Comparison of ENCODE assay signal across 8 cellular contexts in the genomic region with DNA sequence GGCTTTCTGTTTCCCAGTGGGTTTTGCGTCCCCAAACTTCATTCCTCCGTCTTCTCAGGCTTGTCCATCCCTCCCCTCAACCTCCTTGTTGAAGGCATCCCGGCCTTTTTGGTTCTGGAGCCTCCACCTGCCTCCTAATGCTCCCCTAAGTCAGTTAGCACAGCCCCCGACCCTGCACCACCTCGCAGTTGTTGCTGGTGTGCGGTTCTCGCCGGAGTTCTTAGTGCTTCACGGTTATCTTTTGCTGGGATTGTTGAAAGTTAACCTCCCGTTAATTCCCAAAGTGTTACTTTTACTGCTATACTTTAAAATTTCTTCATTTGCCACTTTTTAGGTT. TPM values are rescaled to one million over a fixed set of nuclear protein-coding genes. Genes with fewer than 3 reads are reported as not detected.
DNase-seq lines count a peak whose midpoint lies in the region; ATAC-seq, FAIRE-seq and TF ChIP-seq lines count a peak whose summit lies in the region.

No MANE protein-coding gene starts in this region.

- H3K27me3 Mint-ChIP-seq in WTC11 (ENCODE audit: low read depth), result peaks cover 36% of the 10 kb centered on the region

- FAIRE-seq in small intestine (lab: Jason Lieb, UNC), result no peak

- peak overlapping the region; percentile 83 to 96 for H3K27ac ChIP-seq in small intestine (ENCODE audit: low read depth in 1 of 2, low read length in 1 of 2)

- DNase-seq in WTC11 (ENCODE audit: low spot score), result no peak
- DNase-seq in left cardiac atrium, result no peak
- DNase-seq in small intestine, result no peak
- no peak for DNase-seq in DMS114 treated with DMSO at 0.1 percent for 48 hours (lab: John Stamatoyannopoulos, UW; ENCODE audit: unreplicated experiment)
- no peak for DNase-seq in occipital lobe (lab: John Stamatoyannopoulos, UW)
- no peak for DNase-seq in ureter (ENCODE audit: low spot score)

- H3K4me3 Mint-ChIP-seq in WTC11, result peak overlapping the region; percentile 91

- peaks cover 2 to 6% of the 10 kb centered on the region in 2 donors for H3K4me1 ChIP-seq in small intestine (ENCODE audit: control insufficient read depth in 2 of 2, insufficient read depth in 1 of 2, low read depth in 1 of 2, low read length in 1 of 2)

- 5 to 9% (median 6%) methylated on average over 10 of the region's 10 CpGs for WGBS in small intestine, 3 donors

- CTCF ChIA-PET in WTC11 (lab: Charles Lee), result interaction anchor here (1.2 kb wide), 1 partner anchor 107 kb away, joined by 4 read pairs; no protein-coding TSS in a partner anchor

- H3K36me3 ChIP-seq in small intestine (ENCODE audit: control insufficient read depth in 2 of 2, insufficient read depth in 2 of 2, low read length in 2 of 2), result peaks cover 0 to 2% of the 10 kb centered on the region in 2 donors

- peaks cover 23% of the 10 kb centered on the region for H3K36me3 Mint-ChIP-seq in WTC11

- H3K4me3 ChIP-seq in small intestine (ENCODE audit: low read depth in 1 of 2, low read length in 2 of 2), result peak overlapping the region; percentile 82 to 88

- no peaks in the 10 kb centered on the region for H3K27me3 ChIP-seq in small intestine (ENCODE audit: control insufficient read depth in 2 of 2, insufficient read depth in 2 of 2, low read length in 2 of 2)

- POLR2A ChIA-PET in WTC11 (lab: Charles Lee), result no interaction called here

- H3K27ac Mint-ChIP-seq in WTC11, result no peak overlapping the region

- intact Hi-C loops in left cardiac atrium (cut with DNase I), result loop anchor here in 1 of 2 donors (2.0 kb wide), 1 partner anchor 107 kb away; no protein-coding TSS in a partner anchor

- peaks cover 19% of the 10 kb centered on the region for H3K9me3 Mint-ChIP-seq in WTC11

- no peak for TF ChIP-seq CTCF in WTC11 (IDR thresholded peaks at IDR 0.05)

- ATAC-seq in GM19025 (IDR thresholded peaks at IDR 0.05; ENCODE audit: low read depth, unreplicated experiment) (peak; percentile 11), HG02884 (IDR thresholded peaks at IDR 0.05; ENCODE audit: unreplicated experiment) (peak; percentile 19), WTC11 (peak; percentile 29), left cardiac atrium (peak; percentile 21 to 31)

- H3K9me3 ChIP-seq in small intestine (ENCODE audit: control insufficient read depth, low read depth), result no peaks in the 10 kb centered on the region

- peaks cover 10% of the 10 kb centered on the region for H3K4me1 Mint-ChIP-seq in WTC11

TF ChIP-seq in WTC11, 78 proteins besides CTCF, POLR2A, EP300 and RAD21:
- no peak for TF ChIP-seq TP53 (CRISPR knock-in tag; IDR thresholded peaks at IDR 0.05)
- TF ChIP-seq, protein P1, sequence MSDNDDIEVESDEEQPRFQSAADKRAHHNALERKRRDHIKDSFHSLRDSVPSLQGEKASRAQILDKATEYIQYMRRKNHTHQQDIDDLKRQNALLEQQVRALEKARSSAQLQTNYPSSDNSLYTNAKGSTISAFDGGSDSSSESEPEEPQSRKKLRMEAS (CRISPR knock-in tag; IDR thresholded peaks at IDR 0.05), result no peak
- TF ChIP-seq MYBL2 (CRISPR knock-in tag; IDR thresholded peaks at IDR 0.05), result 0 out of 2 replicates have a peak, but pooled peaks have one; percentile 1
- TF ChIP-seq, protein P2, sequence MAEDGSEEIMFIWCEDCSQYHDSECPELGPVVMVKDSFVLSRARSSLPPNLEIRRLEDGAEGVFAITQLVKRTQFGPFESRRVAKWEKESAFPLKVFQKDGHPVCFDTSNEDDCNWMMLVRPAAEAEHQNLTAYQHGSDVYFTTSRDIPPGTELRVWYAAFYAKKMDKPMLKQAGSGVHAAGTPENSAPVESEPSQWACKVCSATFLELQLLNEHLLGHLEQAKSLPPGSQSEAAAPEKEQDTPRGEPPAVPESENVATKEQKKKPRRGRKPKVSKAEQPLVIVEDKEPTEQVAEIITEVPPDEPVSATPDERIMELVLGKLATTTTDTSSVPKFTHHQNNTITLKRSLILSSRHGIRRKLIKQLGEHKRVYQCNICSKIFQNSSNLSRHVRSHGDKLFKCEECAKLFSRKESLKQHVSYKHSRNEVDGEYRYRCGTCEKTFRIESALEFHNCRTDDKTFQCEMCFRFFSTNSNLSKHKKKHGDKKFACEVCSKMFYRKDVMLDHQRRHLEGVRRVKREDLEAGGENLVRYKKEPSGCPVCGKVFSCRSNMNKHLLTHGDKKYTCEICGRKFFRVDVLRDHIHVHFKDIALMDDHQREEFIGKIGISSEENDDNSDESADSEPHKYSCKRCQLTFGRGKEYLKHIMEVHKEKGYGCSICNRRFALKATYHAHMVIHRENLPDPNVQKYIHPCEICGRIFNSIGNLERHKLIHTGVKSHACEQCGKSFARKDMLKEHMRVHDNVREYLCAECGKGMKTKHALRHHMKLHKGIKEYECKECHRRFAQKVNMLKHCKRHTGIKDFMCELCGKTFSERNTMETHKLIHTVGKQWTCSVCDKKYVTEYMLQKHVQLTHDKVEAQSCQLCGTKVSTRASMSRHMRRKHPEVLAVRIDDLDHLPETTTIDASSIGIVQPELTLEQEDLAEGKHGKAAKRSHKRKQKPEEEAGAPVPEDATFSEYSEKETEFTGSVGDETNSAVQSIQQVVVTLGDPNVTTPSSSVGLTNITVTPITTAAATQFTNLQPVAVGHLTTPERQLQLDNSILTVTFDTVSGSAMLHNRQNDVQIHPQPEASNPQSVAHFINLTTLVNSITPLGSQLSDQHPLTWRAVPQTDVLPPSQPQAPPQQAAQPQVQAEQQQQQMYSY (CRISPR knock-in tag; IDR thresholded peaks at IDR 0.05), result no peak
- no peak for TF ChIP-seq TEAD1 (CRISPR knock-in tag; IDR thresholded peaks at IDR 0.05)
- TF ChIP-seq, protein P3, sequence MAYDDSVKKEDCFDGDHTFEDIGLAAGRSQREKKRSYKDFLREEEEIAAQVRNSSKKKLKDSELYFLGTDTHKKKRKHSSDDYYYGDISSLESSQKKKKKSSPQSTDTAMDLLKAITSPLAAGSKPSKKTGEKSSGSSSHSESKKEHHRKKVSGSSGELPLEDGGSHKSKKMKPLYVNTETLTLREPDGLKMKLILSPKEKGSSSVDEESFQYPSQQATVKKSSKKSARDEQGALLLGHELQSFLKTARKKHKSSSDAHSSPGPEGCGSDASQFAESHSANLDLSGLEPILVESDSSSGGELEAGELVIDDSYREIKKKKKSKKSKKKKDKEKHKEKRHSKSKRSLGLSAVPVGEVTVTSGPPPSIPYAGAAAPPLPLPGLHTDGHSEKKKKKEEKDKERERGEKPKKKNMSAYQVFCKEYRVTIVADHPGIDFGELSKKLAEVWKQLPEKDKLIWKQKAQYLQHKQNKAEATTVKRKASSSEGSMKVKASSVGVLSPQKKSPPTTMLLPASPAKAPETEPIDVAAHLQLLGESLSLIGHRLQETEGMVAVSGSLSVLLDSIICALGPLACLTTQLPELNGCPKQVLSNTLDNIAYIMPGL (CRISPR knock-in tag; IDR thresholded peaks at IDR 0.05), result 0 out of 2 replicates have a peak, but pooled peaks have one; percentile 39

RNA-seq across cellular contexts. Expression of a gene that starts 0.4 kb away (rescaled TPM):
- 31.0 to 32.2 TPM (median 31.0 TPM) in 3 replicates for total RNA-seq in WTC11 (2021)
- 10 to 100 TPM; 13.6 to 15.5 TPM for total RNA-seq in left cardiac atrium
- 10 to 100 TPM; 13.0 to 18.5 (median 13.5) TPM for polyA plus RNA-seq in small intestine
- total RNA-seq in occipital lobe, result 14.0 TPM
- 28.9 TPM for total RNA-seq in ureter

RNA-seq across cellular contexts. Expression of a gene that starts 54.2 kb away (rescaled TPM):
- total RNA-seq in WTC11 (2021) (74.9 to 76.8 TPM (median 75.7 TPM) in 3 replicates), left cardiac atrium (10 to 100 TPM; 28.3 to 30.4 TPM), occipital lobe (128 TPM), ureter (96.1 TPM)
- 10 to 100 TPM in 2 of 3 donors, 1 to 10 TPM in 1; 6.5 to 29.8 (median 16.5) TPM for polyA plus RNA-seq in small intestine
